Comparison of ENCODE assay signal across 22 cellular contexts in the genomic region with DNA sequence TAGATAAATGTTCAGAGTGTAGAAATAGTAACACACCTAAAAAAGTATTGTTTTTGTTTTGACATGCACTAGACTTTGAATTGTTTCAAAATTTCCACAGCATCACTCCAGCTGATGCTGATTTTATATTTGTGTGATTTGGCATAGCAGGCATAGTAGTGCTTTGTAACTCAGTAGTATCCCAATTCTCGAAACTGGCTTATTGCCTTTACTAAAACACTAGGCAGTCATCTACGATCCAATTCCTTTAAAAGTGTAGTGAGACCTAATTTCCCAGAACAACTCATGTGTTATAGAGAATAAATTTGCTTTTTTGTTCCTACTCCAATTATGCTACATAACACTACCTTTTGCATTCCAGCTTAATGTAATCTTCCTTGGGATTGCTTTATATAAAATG.
DNase-seq lines count a peak whose midpoint lies in the region.
"Had no signal": no experiment of that assay in that cellular context is flagged by ENCODE, and none has a peak within 500 bp of the region (broad histone marks: within the 10 kb centered on the region; RNA-seq: fewer than 3 reads in every experiment).

No MANE protein-coding gene starts in this region.

- in situ Hi-C loops in G401 (cut with HindIII; ENCODE audit: low sequenced_read_pairs), result no loop called here

- DNase-seq in G401 (ENCODE audit: low spot score), result peak; percentile 62
- DNase-seq in cerebellar cortex (ENCODE audit: low spot score), result peak; percentile 60
- DNase-seq in DMS53 (lab: John Stamatoyannopoulos, UW), result no peak
- no peak for DNase-seq in islet precursor cell
- DNase-seq: 8988T; ACHN; AML-193; BE2C; Caco-2; Calu3; CD4-positive, alpha-beta memory T cell; CD4-positive, alpha-beta T cell; CD4-positive, CD25-positive, alpha-beta regulatory T cell; CD8-positive, alpha-beta memory T cell; CD8-positive, alpha-beta T cell; COR-L47; DMS 273 treated with DMSO at 0.1 percent for 48 hours; DMS153; DMS79; DMS79 treated with DMSO at 0.1 percent for 48 hours; DND-41; EL had no signal

Comparison
In these comparisons a context has a peak if more than half of its experiments do, and no peak if none do; other contexts are left out.
1. DNase-seq: peak in G401 (single experiment) and cerebellar cortex (single experiment); none in DMS53 (single experiment) and islet precursor cell (single experiment).